8 cellular contexts compared by ENCODE assay signal in the genomic region with DNA sequence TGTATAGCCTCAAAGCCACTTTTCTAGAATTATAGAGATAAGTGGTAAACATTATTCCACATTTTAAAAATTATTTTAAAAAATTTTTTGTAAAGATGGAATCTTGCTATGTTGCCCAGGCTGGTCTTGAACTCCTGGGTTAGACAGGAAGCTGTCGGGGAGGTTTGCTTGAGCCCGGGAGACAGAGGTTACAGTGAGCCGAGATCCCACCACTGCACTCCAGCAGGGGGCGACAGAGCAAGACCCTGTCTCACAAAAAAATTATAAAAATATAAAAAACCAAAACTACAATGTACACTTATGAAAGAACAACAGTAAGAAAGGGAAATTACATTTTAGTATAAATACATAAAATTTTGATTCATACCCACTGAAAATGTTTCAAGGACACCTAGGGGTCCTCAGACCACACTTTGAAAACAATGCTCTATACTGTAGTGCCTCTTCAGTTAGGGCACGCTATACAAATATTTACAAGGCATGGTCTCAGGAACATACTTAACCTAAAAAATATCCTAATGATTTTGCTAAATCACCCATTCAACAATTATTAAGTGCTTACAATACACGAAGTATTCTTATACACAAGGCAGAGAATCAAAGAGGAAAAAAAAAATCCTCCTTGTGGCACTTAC.
DNase-seq lines count a peak whose midpoint lies in the region; ATAC-seq and TF ChIP-seq lines count a peak whose summit lies in the region.

No MANE protein-coding gene starts in this region.

- TF ChIP-seq CTCF in AG09309 (IDR thresholded peaks at IDR 0.05; ENCODE audit: control insufficient read depth, insufficient read depth, low read depth, low read length, missing control alignments) (peak; percentile 77), choroid plexus epithelial cell (conservative IDR thresholded peaks at IDR 0.05; ENCODE audit: low read depth, low read length) (peak; percentile 84)

- H3K27me3 Mint-ChIP-seq in stimulated activated naive B cell treated with anti-CD40 and anti-IgM and Interleukin-4, amounts not matched to agents 10 μg/mL and 1 μg/mL and 100 μg/mL, for 72 hours = no peaks in the 10 kb centered on the region

- no peak for DNase-seq in AG09309 (ENCODE audit: low read depth)
- DNase-seq in KBM-7 = peak; percentile 88
- peak; percentile 59 to 68 for DNase-seq in activated CD4-positive, alpha-beta T cell treated with anti-CD3 and anti-CD28 coated beads for 24 hours (ENCODE audit: low read depth in 2 of 2)
- DNase-seq in choroid plexus epithelial cell (ENCODE audit: low read depth) = peak; percentile 73
- peak; percentile 24 for DNase-seq in mucosa of gallbladder (ENCODE audit: low spot score)
- peak; percentile 8 for DNase-seq in stimulated activated naive B cell treated with anti-CD40 and anti-IgM and Interleukin-4, amounts not matched to agents 10 μg/mL and 1 μg/mL and 100 μg/mL, for 72 hours
- no peak for DNase-seq in LoVo (ENCODE audit: low spot score)

- peaks cover 9 to 14% of the 10 kb centered on the region in 2 donors for H3K36me3 Mint-ChIP-seq in stimulated activated naive B cell treated with anti-CD40 and anti-IgM and Interleukin-4, amounts not matched to agents 10 μg/mL and 1 μg/mL and 100 μg/mL, for 72 hours

- peak; percentile 75 to 84 for ATAC-seq in stimulated activated naive B cell treated with anti-CD40 and anti-IgM and Interleukin-4, amounts not matched to agents 10 μg/mL and 1 μg/mL and 100 μg/mL, for 72 hours (replicated peaks)
- no peak for ATAC-seq in HG02623 (IDR thresholded peaks at IDR 0.05; ENCODE audit: unreplicated experiment)

- no peaks in the 10 kb centered on the region for H3K9me3 Mint-ChIP-seq in stimulated activated naive B cell treated with anti-CD40 and anti-IgM and Interleukin-4, amounts not matched to agents 10 μg/mL and 1 μg/mL and 100 μg/mL, for 72 hours

- in situ Hi-C loops in KBM-7 (cut with MboI; ENCODE audit: low pct_unique_long_range_greater_than_20kb, low sequenced_read_pairs) = no loop called here

- H3K4me1 Mint-ChIP-seq in stimulated activated naive B cell treated with anti-CD40 and anti-IgM and Interleukin-4, amounts not matched to agents 10 μg/mL and 1 μg/mL and 100 μg/mL, for 72 hours = peaks cover 13 to 20% of the 10 kb centered on the region in 2 donors

- H3K4me3 ChIP-seq in AG09309 (ENCODE audit: control insufficient read depth, low read depth, low read length) (no peak overlapping the region), choroid plexus epithelial cell (ENCODE audit: low read depth, low read length) (no peak overlapping the region)

- H3K27ac Mint-ChIP-seq in stimulated activated naive B cell treated with anti-CD40 and anti-IgM and Interleukin-4, amounts not matched to agents 10 μg/mL and 1 μg/mL and 100 μg/mL, for 72 hours = no peak overlapping the region

- no peak overlapping the region for H3K4me3 Mint-ChIP-seq in stimulated activated naive B cell treated with anti-CD40 and anti-IgM and Interleukin-4, amounts not matched to agents 10 μg/mL and 1 μg/mL and 100 μg/mL, for 72 hours

Comparison
In these comparisons a context has a peak if more than half of its experiments do, and no peak if none do; other contexts are left out.
1. DNase-seq: peak in KBM-7 (single experiment), activated CD4-positive, alpha-beta T cell treated with anti-CD3 and anti-CD28 coated beads for 24 hours (2 of 2), choroid plexus epithelial cell (single experiment), mucosa of gallbladder (single experiment) and stimulated activated naive B cell treated with anti-CD40 and anti-IgM and Interleukin-4, amounts not matched to agents 10 μg/mL and 1 μg/mL and 100 μg/mL, for 72 hours (single experiment); none in AG09309 (single experiment) and LoVo (single experiment).